8 cellular contexts compared by ENCODE assay signal in genomic region chr14:65179918-65180724, GRCh38.
A peak's percentile ranks its signal among the peaks of the same experiment; 100 is the strongest.
DNase-seq lines count a peak whose midpoint lies in the region; ATAC-seq, FAIRE-seq and TF ChIP-seq lines count a peak whose summit lies in the region.

No MANE protein-coding gene starts in this region.

- peaks cover 40% of the 10 kb centered on the region for H3K4me1 Mint-ChIP-seq in WTC11

- no peak overlapping the region for H3K27ac ChIP-seq in small intestine (ENCODE audit: low read depth in 1 of 2, low read length in 1 of 2)

- H3K9me3 ChIP-seq in small intestine (ENCODE audit: control insufficient read depth, low read depth): no peaks in the 10 kb centered on the region

- intact Hi-C loops in Right ventricle myocardium inferior (cut with DNase I): no loop called here
- intact Hi-C loops in cardiac septum (cut with DNase I): no loop called here

- peaks cover 25% of the 10 kb centered on the region for H3K9me3 Mint-ChIP-seq in WTC11

- peaks cover 24% of the 10 kb centered on the region for H3K27me3 Mint-ChIP-seq in WTC11 (ENCODE audit: low read depth)

- DNase-seq in Right ventricle myocardium inferior (ENCODE audit: missing footprints) (no peak), cardiac septum (ENCODE audit: low spot score) (no peak), SK-MEL-5 (ENCODE audit: low read depth, low spot score) (peak; percentile 28), epithelial cell of proximal tubule (ENCODE audit: low read depth) (peak; percentile 90), small intestine (peak; percentile 60), medulla oblongata (ENCODE audit: extremely low spot score) (no peak), WTC11 (ENCODE audit: low spot score) (no peak)

- H3K4me3 ChIP-seq in epithelial cell of proximal tubule (ENCODE audit: low read depth, low read length) (no peak overlapping the region), small intestine (ENCODE audit: low read depth in 1 of 2, low read length in 2 of 2) (no peak overlapping the region)

- peaks cover 0 to 3% of the 10 kb centered on the region in 2 donors for H3K4me1 ChIP-seq in small intestine (ENCODE audit: control insufficient read depth in 2 of 2, insufficient read depth in 1 of 2, low read depth in 1 of 2, low read length in 1 of 2)

- TF ChIP-seq CTCF in epithelial cell of proximal tubule (conservative IDR thresholded peaks at IDR 0.05; ENCODE audit: low read depth, low read length): no peak
- no peak for TF ChIP-seq CTCF in WTC11 (IDR thresholded peaks at IDR 0.05)

- CTCF ChIA-PET in WTC11 (lab: Charles Lee): interaction anchor here (1.0 kb wide), 1 partner anchor 11 kb away, joined by 3 read pairs; no protein-coding TSS in a partner anchor

- no peak for FAIRE-seq in small intestine (lab: Jason Lieb, UNC)

- 4 to 28% (median 12%) methylated on average over 8 of the region's 8 CpGs for WGBS in small intestine, 3 donors

- POLR2A ChIA-PET in WTC11 (lab: Charles Lee): no interaction called here

- peak; percentile 84 for ATAC-seq in Right ventricle myocardium inferior
- ATAC-seq in HG03039 (IDR thresholded peaks at IDR 0.05; ENCODE audit: unreplicated experiment): peak; percentile 85
- no peak for ATAC-seq in WTC11

- peaks cover 23% of the 10 kb centered on the region for H3K36me3 Mint-ChIP-seq in WTC11

- H3K27ac Mint-ChIP-seq in WTC11: no peak overlapping the region

- H3K27me3 ChIP-seq in small intestine (ENCODE audit: control insufficient read depth in 2 of 2, insufficient read depth in 2 of 2, low read length in 2 of 2): peaks cover 0 to 2% of the 10 kb centered on the region in 2 donors

- in situ Hi-C loops in SK-MEL-5 (cut with HindIII; ENCODE audit: low pct_unique_long_range_greater_than_20kb, low sequenced_read_pairs): no loop called here

- no peak overlapping the region for H3K4me3 Mint-ChIP-seq in WTC11

- H3K36me3 ChIP-seq in small intestine (ENCODE audit: control insufficient read depth in 2 of 2, insufficient read depth in 2 of 2, low read length in 2 of 2): no peaks in the 10 kb centered on the region

TF ChIP-seq in WTC11, 78 proteins besides CTCF, POLR2A, EP300 and RAD21 (continues in another document):
- no peak for TF ChIP-seq MYBL2 (CRISPR knock-in tag; IDR thresholded peaks at IDR 0.05)
- TF ChIP-seq SMAD3 (CRISPR knock-in tag; IDR thresholded peaks at IDR 0.05; ENCODE audit: borderline replicate concordance): no peak
- TF ChIP-seq ZBTB43 (CRISPR knock-in tag; IDR thresholded peaks at IDR 0.05): no peak
- TF ChIP-seq ETV6 (CRISPR knock-in tag; IDR thresholded peaks at IDR 0.05): no peak
- no peak for TF ChIP-seq TCF7 (CRISPR knock-in tag; IDR thresholded peaks at IDR 0.05; ENCODE audit: low read depth)
- no peak for TF ChIP-seq AR (CRISPR knock-in tag; IDR thresholded peaks at IDR 0.05)
- TF ChIP-seq FOXJ3 (CRISPR knock-in tag; IDR thresholded peaks at IDR 0.05; ENCODE audit: borderline replicate concordance): no peak
- no peak for TF ChIP-seq NR1H2 (CRISPR knock-in tag; IDR thresholded peaks at IDR 0.05)
- TF ChIP-seq ZNF317 (CRISPR knock-in tag; IDR thresholded peaks at IDR 0.05; ENCODE audit: borderline replicate concordance, low read depth): no peak
- no peak for TF ChIP-seq E2F5 (CRISPR knock-in tag; IDR thresholded peaks at IDR 0.05)
- TF ChIP-seq ATF6 (CRISPR knock-in tag; IDR thresholded peaks at IDR 0.05): no peak
- no peak for TF ChIP-seq ZNF416 (CRISPR knock-in tag; IDR thresholded peaks at IDR 0.05)
- no peak for TF ChIP-seq IRF1 (CRISPR knock-in tag; IDR thresholded peaks at IDR 0.05)
- TF ChIP-seq NFYB (CRISPR knock-in tag; conservative IDR thresholded peaks at IDR 0.05; ENCODE audit: low read depth): no peak

Comparison
In these comparisons a context has a peak if more than half of its experiments do, and no peak if none do; other contexts are left out.
1. DNase-seq: peak in SK-MEL-5 (single experiment), epithelial cell of proximal tubule (single experiment) and small intestine (single experiment); none in Right ventricle myocardium inferior (single experiment), cardiac septum (single experiment), medulla oblongata (single experiment) and WTC11 (single experiment).